8 cellular contexts compared by ENCODE assay signal in genomic region chr20:45470262-45470931, GRCh38. TPM values are rescaled to one million over a fixed set of nuclear protein-coding genes. Genes with fewer than 3 reads are reported as not detected.
DNase-seq lines count a peak whose midpoint lies in the region; ATAC-seq and TF ChIP-seq lines count a peak whose summit lies in the region.

No MANE protein-coding gene starts in this region.

- TF ChIP-seq CTCF in sigmoid colon (IDR thresholded peaks at IDR 0.05), result no peak

- DNase-seq in Ammon's horn (ENCODE audit: low spot score) (peak; percentile 21), M059J (ENCODE audit: low read depth) (peak; percentile 26), amygdala (lab: John Stamatoyannopoulos, UW) (peak in 29 of 56 donors; percentile 5 to 76 (median 33)), sigmoid colon (peak; percentile 87), germinal center (ENCODE audit: low spot score) (no peak)
- DNase-seq in stimulated activated naive CD4-positive, alpha-beta T cell treated with Interleukin-2 at 50 U/mL for 16 hours (lab: John Stamatoyannopoulos, UW), result no peak

- H3K9me3 ChIP-seq in iPS-18c (ENCODE audit: control insufficient read depth, insufficient read depth, low read length) (no peaks in the 10 kb centered on the region), sigmoid colon (no peaks in the 10 kb centered on the region)

- H3K27me3 ChIP-seq in sigmoid colon, result no peaks in the 10 kb centered on the region

- peak overlapping the region; percentile 23 to 92 (median 86) for H3K27ac ChIP-seq in sigmoid colon

- intact Hi-C loops in sigmoid colon (cut with DNase I), result loop anchor here (2.0 kb wide), 2 partner anchors 22 to 108 kb away; partner anchors contain the start of gene SYS1

- peak; percentile 31 to 56 for TF ChIP-seq POLR2A in sigmoid colon (IDR thresholded peaks at IDR 0.05)

- peaks cover 0 to 44% (median 32%) of the 10 kb centered on the region in 4 donors for H3K4me1 ChIP-seq in sigmoid colon

- WGBS in sigmoid colon, 2 donors, result 1 to 8% methylated on average over 50 of the region's 50 CpGs

- peak overlapping the region; percentile 69 for H3K4me3 ChIP-seq in iPS-18c (ENCODE audit: insufficient read depth, low read depth, low read length)
- H3K4me3 ChIP-seq in sigmoid colon, result peak overlapping the region; percentile 36 to 60 (median 50)

- no peaks in the 10 kb centered on the region for H3K36me3 ChIP-seq in sigmoid colon

- TF ChIP-seq EP300 in sigmoid colon (IDR thresholded peaks at IDR 0.05), result no peak

- peak; percentile 70 for ATAC-seq in GM19023 (IDR thresholded peaks at IDR 0.05; ENCODE audit: unreplicated experiment)

RNA-seq across cellular contexts. Expression of gene WFDC2, which starts 0.8 kb away (rescaled TPM):
- total RNA-seq in M059J (2014; rRNA removed; shearing (Covaris generic)), result not detected in 2 replicates
- total RNA-seq in sigmoid colon, result 10 to 100 TPM; 33.9 to 94.1 (median 39.6) TPM
- 10 to 100 TPM; 29.6 to 86.6 (median 65.5) TPM for polyA plus RNA-seq in sigmoid colon

RNA-seq across cellular contexts. Expression of gene SPINT3, which starts 45.0 kb away (rescaled TPM):
- total RNA-seq in M059J (2014; rRNA removed; shearing (Covaris generic)), result not detected in 2 replicates
- not detected for total RNA-seq in sigmoid colon
- polyA plus RNA-seq in sigmoid colon, result not detected

RNA-seq across cellular contexts. Expression of gene PIGT, which starts 54.5 kb away (rescaled TPM):
- total RNA-seq in M059J (2014; rRNA removed; shearing (Covaris generic)), result 250 and 270 TPM in 2 replicates
- total RNA-seq in sigmoid colon, result 10 to 100 TPM; 49.7 to 66.7 (median 56.1) TPM
- polyA plus RNA-seq in sigmoid colon, result 10 to 100 TPM; 33.0 to 98.7 (median 43.0) TPM

Comparison
In these comparisons a context has a peak if more than half of its experiments do, and no peak if none do; other contexts are left out.
1. DNase-seq: peak in Ammon's horn (single experiment), M059J (single experiment), amygdala (29 of 56) and sigmoid colon (single experiment); none in stimulated activated naive CD4-positive, alpha-beta T cell treated with Interleukin-2 at 50 U/mL for 16 hours (single experiment) and germinal center (single experiment).
2. RNA of gene WFDC2, which starts 0.8 kb away (total RNA-seq): 33.9 to 94.1 TPM in sigmoid colon; not detected in M059J; every median in the first group is over 10 times any median in the second.